13 cellular contexts compared by ENCODE assay signal in the genomic region with DNA sequence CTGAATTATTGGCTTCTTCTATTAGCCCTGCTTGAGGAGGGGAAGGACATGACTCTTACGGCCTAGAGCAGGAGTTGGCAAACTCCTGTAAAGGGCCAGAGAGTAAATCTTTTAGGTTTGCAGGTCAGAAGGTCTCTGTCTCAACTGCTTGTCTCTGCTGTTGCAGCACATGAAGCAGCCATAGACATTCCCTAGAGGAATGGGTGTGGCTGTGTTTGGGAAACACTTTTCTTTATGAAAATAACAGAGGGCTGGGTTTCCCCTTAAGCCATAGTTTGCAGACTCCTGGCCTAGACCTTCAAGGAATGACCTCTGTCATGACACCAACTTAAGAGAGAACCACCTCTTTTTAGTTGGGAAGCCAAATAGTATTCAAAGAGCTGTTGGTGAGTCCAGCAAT. TPM values are rescaled to one million over a fixed set of nuclear protein-coding genes. Genes with fewer than 3 reads are reported as not detected.
DNase-seq lines count a peak whose midpoint lies in the region; ATAC-seq, FAIRE-seq and TF ChIP-seq lines count a peak whose summit lies in the region.
"Had no signal": no experiment of that assay in that cellular context is flagged by ENCODE, and none has a peak within 500 bp of the region (broad histone marks: within the 10 kb centered on the region; RNA-seq: fewer than 3 reads in every experiment).

No MANE protein-coding gene starts in this region.

- no peaks in the 10 kb centered on the region for H3K9me3 Mint-ChIP-seq in activated T-helper 17 cell treated with anti-CD3 and anti-CD28 coated beads, Interleukin-2, amount 50 U/mL, for 72 hours
- H3K9me3 Mint-ChIP-seq: natural killer cell had no signal

- H3K4me3 Mint-ChIP-seq in activated T-helper 17 cell treated with anti-CD3 and anti-CD28 coated beads, Interleukin-2, amount 50 U/mL, for 72 hours, result no peak overlapping the region
- H3K4me3 Mint-ChIP-seq: brain, natural killer cell had no signal

- no peaks in the 10 kb centered on the region for H3K36me3 ChIP-seq in endothelial cell of umbilical vein (ENCODE audit: control insufficient read depth in 2 of 2, extremely low read depth in 1 of 2, insufficient read depth in 2 of 2, low read length in 2 of 2)
- peaks cover 0 to 10% of the 10 kb centered on the region in 2 donors for H3K36me3 ChIP-seq in left lung
- H3K36me3 ChIP-seq in skeletal muscle tissue (ENCODE audit: control insufficient read depth in 3 of 3, insufficient read depth in 3 of 3, low read length in 3 of 3), result peaks cover 0 to 2% (median 0%) of the 10 kb centered on the region in 3 donors

- no peaks in the 10 kb centered on the region for H4K20me1 ChIP-seq in endothelial cell of umbilical vein (replicated peaks; ENCODE audit: control insufficient read depth, extremely low read depth, insufficient read depth, low read length)

- FAIRE-seq in endothelial cell of umbilical vein (lab: Jason Lieb, UNC), result peak; percentile 72

- CTCF ChIA-PET in endothelial cell of umbilical vein (lab: Charles Lee), result interaction anchor here (1.0 to 5.8 kb wide), 8 partner anchors 10 to 204 kb away, joined by 3 to 105 read pairs (median 12); partner anchors contain the start of gene TRAK1

- no peak for TF ChIP-seq POLR2A in endothelial cell of umbilical vein (IDR thresholded peaks at IDR 0.05; ENCODE audit: low read depth, low read length)

- POLR2A ChIA-PET in endothelial cell of umbilical vein (lab: Charles Lee), result interaction anchor here (0.6 kb wide), 1 partner anchor 140 kb away, joined by 3 read pairs; the partner anchor contains the start of gene ULK4

- no peak for TF ChIP-seq CTCF in endothelial cell of umbilical vein (IDR thresholded peaks at IDR 0.05; ENCODE audit: extremely low read depth in 1 of 2, insufficient read depth in 1 of 2, low read depth in 1 of 2, low read length in 2 of 2)
- no peak for TF ChIP-seq CTCF in left lung (IDR thresholded peaks at IDR 0.05)
- TF ChIP-seq CTCF in foreskin keratinocyte (conservative IDR thresholded peaks at IDR 0.05), result no peak

- intact Hi-C loops in endothelial cell of umbilical vein (cut with micrococcal nuclease), result loop anchor here (10.0 kb wide), 1 partner anchor 1127 kb away; no protein-coding TSS in a partner anchor
- intact Hi-C loops in left lung (cut with DNase I), result no loop called here

- DNase-seq in HCEC 1CT (peak; percentile 23), endothelial cell of umbilical vein (ENCODE audit: low read depth, low spot score) (no peak), left lung (no peak), foreskin keratinocyte (no peak), NCI-H510A treated with DMSO at 0.1 percent for 48 hours (lab: John Stamatoyannopoulos, UW) (no peak)
- no peak for DNase-seq in activated effector memory CD4-positive, alpha-beta T cell treated with Interleukin-2 at 50 U/mL for 16 hours
- DNase-seq: Karpas-422, natural killer cell, NCI-H187 had no signal

- H3K9me3 ChIP-seq in endothelial cell of umbilical vein (replicated peaks; ENCODE audit: control insufficient read depth, insufficient read depth, low read length) (no peaks in the 10 kb centered on the region), left lung (no peaks in the 10 kb centered on the region), skeletal muscle tissue (ENCODE audit: control insufficient read depth in 3 of 3, low read length in 3 of 3) (no peaks in the 10 kb centered on the region)

- H3K27ac Mint-ChIP-seq in activated T-helper 17 cell treated with anti-CD3 and anti-CD28 coated beads, Interleukin-2, amount 50 U/mL, for 72 hours, result no peak overlapping the region
- H3K27ac Mint-ChIP-seq: natural killer cell had no signal

- ATAC-seq in left lung, result peak; percentile 38
- no peak for ATAC-seq in foreskin keratinocyte
- ATAC-seq in activated T-helper 17 cell treated with anti-CD3 and anti-CD28 coated beads, Interleukin-2, amount 50 U/mL, for 72 hours (replicated peaks), result no peak
- ATAC-seq: natural killer cell had no signal

- H3K4me1 ChIP-seq in endothelial cell of umbilical vein (ENCODE audit: control insufficient read depth, extremely low read depth, insufficient read depth, low read length), result peaks cover 39% of the 10 kb centered on the region
- peaks cover 15 to 63% of the 10 kb centered on the region in 2 donors for H3K4me1 ChIP-seq in left lung
- H3K4me1 ChIP-seq in skeletal muscle tissue (ENCODE audit: control insufficient read depth in 3 of 3, insufficient read depth in 3 of 3, low read length in 3 of 3), result peaks cover 46 to 54% (median 46%) of the 10 kb centered on the region in 3 donors
- peaks cover 9% of the 10 kb centered on the region for H3K4me1 ChIP-seq in foreskin keratinocyte

- no peaks in the 10 kb centered on the region for H3K9me1 ChIP-seq in endothelial cell of umbilical vein (replicated peaks; ENCODE audit: control insufficient read depth, extremely low read depth, insufficient read depth, low read length)

- H3K27ac ChIP-seq in endothelial cell of umbilical vein (ENCODE audit: insufficient read depth, low read depth, low read length) (no peak overlapping the region), left lung (peak overlapping the region; percentile 53 to 60), skeletal muscle tissue (ENCODE audit: low read depth, low read length) (peak overlapping the region; percentile 66), foreskin keratinocyte (no peak overlapping the region)
- H3K27ac ChIP-seq: VCaP had no signal

- TSS peak; percentile 74 for BruUV-seq in endothelial cell of umbilical vein (replicated peaks; lab: Mats Ljungman, UMichigan)

- H3K79me2 ChIP-seq in endothelial cell of umbilical vein (ENCODE audit: control insufficient read depth, insufficient read depth, low read length), result peaks cover 15% of the 10 kb centered on the region

- peaks cover 21% of the 10 kb centered on the region for H3K4me1 Mint-ChIP-seq in activated T-helper 17 cell treated with anti-CD3 and anti-CD28 coated beads, Interleukin-2, amount 50 U/mL, for 72 hours

- H3K4me3 ChIP-seq in endothelial cell of umbilical vein (replicated peaks in 1 of 3; ENCODE audit: insufficient read depth in 1 of 3, low read depth in 1 of 3, low read length in 3 of 3) (no peak overlapping the region), left lung (no peak overlapping the region), skeletal muscle tissue (ENCODE audit: low read length in 3 of 3) (no peak overlapping the region)

- H3K27me3 Mint-ChIP-seq in activated T-helper 17 cell treated with anti-CD3 and anti-CD28 coated beads, Interleukin-2, amount 50 U/mL, for 72 hours, result no peaks in the 10 kb centered on the region
- H3K27me3 Mint-ChIP-seq: brain had no signal

- H3K27me3 ChIP-seq in endothelial cell of umbilical vein (ENCODE audit: control insufficient read depth in 2 of 2, insufficient read depth in 2 of 2, low read length in 2 of 2) (no peaks in the 10 kb centered on the region), left lung (no peaks in the 10 kb centered on the region), skeletal muscle tissue (ENCODE audit: control insufficient read depth in 3 of 3, insufficient read depth in 3 of 3, low read length in 3 of 3) (no peaks in the 10 kb centered on the region), foreskin keratinocyte (no peaks in the 10 kb centered on the region)

- H3K4me2 ChIP-seq in endothelial cell of umbilical vein (ENCODE audit: insufficient read depth, low read length), result no peak overlapping the region

- dilution Hi-C loops in endothelial cell of umbilical vein (cut with MboI; ENCODE audit: extremely low pct_ligation_motif_present, low sequenced_read_pairs), result no loop called here

- no peak overlapping the region for H2AFZ ChIP-seq in endothelial cell of umbilical vein (ENCODE audit: low read depth, low read length)

- no peak overlapping the region for H3K9ac ChIP-seq in endothelial cell of umbilical vein (replicated peaks; ENCODE audit: extremely low read depth, insufficient read depth, low read length)
- H3K9ac ChIP-seq in skeletal muscle tissue (ENCODE audit: low read depth in 1 of 3, low read length in 3 of 3), result peak overlapping the region in 2 of 3 donors; percentile 21 to 54

- H3K36me3 Mint-ChIP-seq in activated T-helper 17 cell treated with anti-CD3 and anti-CD28 coated beads, Interleukin-2, amount 50 U/mL, for 72 hours (ENCODE audit: low read depth), result peaks cover 9% of the 10 kb centered on the region

TF ChIP-seq in endothelial cell of umbilical vein, 7 proteins besides CTCF, POLR2A, EP300 and RAD21:
- TF ChIP-seq EZH2 (IDR thresholded peaks at IDR 0.05; ENCODE audit: borderline replicate concordance, low read depth, low read length, severe bottlenecking), result no peak

RNA-seq across cellular contexts. Expression of gene TRAK1, which starts 10.3 kb away (rescaled TPM):
- total RNA-seq in endothelial cell of umbilical vein (59.6 and 66.6 TPM in 2 replicates), left lung (10 to 100 TPM; 40.9 to 50.3 TPM), skeletal muscle tissue (57.9 TPM), foreskin keratinocyte (39.9 and 40.4 TPM in 2 replicates)
- polyA plus RNA-seq in endothelial cell of umbilical vein (38.5 and 39.6 TPM in 2 replicates), foreskin keratinocyte (15.5 and 16.0 TPM in 2 replicates)
- 34.3 and 37.3 TPM in 2 replicates for polyA plus RNA-seq in endothelial cell of umbilical vein (2011; cell fraction: cytosol; rRNA removed)
- 76.1 and 85.0 TPM in 2 replicates for polyA plus RNA-seq in endothelial cell of umbilical vein (2011; cell fraction: nucleus; rRNA removed)
- 27.4 and 30.8 TPM in 2 replicates for polyA plus RNA-seq in endothelial cell of umbilical vein (2012)
- 62.1 and 74.0 TPM in 2 replicates for polyA minus RNA-seq in endothelial cell of umbilical vein
- 11.1 TPM for polyA minus RNA-seq in endothelial cell of umbilical vein (2011; cell fraction: cytosol; rRNA and poly(A)+ RNA removed)
- 73.1 and 82.9 TPM in 2 replicates for polyA minus RNA-seq in endothelial cell of umbilical vein (2011; cell fraction: nucleus; rRNA and poly(A)+ RNA removed)
- 10 to 100 TPM; 17.4 to 23.8 TPM for total RNA-seq in activated T-helper 17 cell treated with anti-CD3 and anti-CD28 coated beads, Interleukin-2, amount 50 U/mL, for 72 hours

Comparison
In these comparisons a context has a peak if more than half of its experiments do, and no peak if none do; other contexts are left out.
1. H3K27ac ChIP-seq: peak in left lung (2 of 2) and skeletal muscle tissue (single experiment); none in endothelial cell of umbilical vein (single experiment) and foreskin keratinocyte (single experiment).